In genomic region chr10:128049226-128050010, GRCh38 we compare ENCODE assay signal across 8 cellular contexts.
A peak's percentile ranks its signal among the peaks of the same experiment; 100 is the strongest.
DNase-seq lines count a peak whose midpoint lies in the region; ATAC-seq, FAIRE-seq and TF ChIP-seq lines count a peak whose summit lies in the region.

No MANE protein-coding gene starts in this region.

- H3K36me3 Mint-ChIP-seq in CD4-positive, alpha-beta memory T cell = peaks cover 21 to 48% of the 10 kb centered on the region in 2 donors
- H3K36me3 Mint-ChIP-seq in naive thymus-derived CD8-positive, alpha-beta T cell = peaks cover 0 to 43% (median 3%) of the 10 kb centered on the region in 3 donors

- H3K9me3 Mint-ChIP-seq in CD4-positive, alpha-beta memory T cell = no peaks in the 10 kb centered on the region
- H3K9me3 Mint-ChIP-seq in naive thymus-derived CD8-positive, alpha-beta T cell = no peaks in the 10 kb centered on the region

- SMC1A ChIA-PET in GM12878 (lab: Charles Lee; ENCODE audit: uncharacterized antibody, unreplicated experiment) = interaction anchor here (1.0 to 8.7 kb wide), 5 partner anchors 14 to 45 kb away, joined by 3 to 116 read pairs (median 5); no protein-coding TSS in a partner anchor

- no peak overlapping the region for H2AFZ ChIP-seq in GM12878 (ENCODE audit: control insufficient read depth, low read depth, low read length)

- ATAC-seq in GM12878 (no peak), GM21515 (IDR thresholded peaks at IDR 0.05; ENCODE audit: unreplicated experiment) (no peak), GM21447 (IDR thresholded peaks at IDR 0.05; ENCODE audit: unreplicated experiment) (no peak)
- no peak for ATAC-seq in naive thymus-derived CD8-positive, alpha-beta T cell

- H3K27me3 ChIP-seq in CD4-positive, alpha-beta memory T cell (ENCODE audit: insufficient read depth, low read length) = no peaks in the 10 kb centered on the region
- H3K27me3 ChIP-seq in GM12878 (replicated peaks in 1 of 2; ENCODE audit: control insufficient read depth in 2 of 2, insufficient read depth in 2 of 2, low read length in 1 of 2) = no peaks in the 10 kb centered on the region

- no peak for FAIRE-seq in GM12878 (lab: Jason Lieb, UNC)

- intact Hi-C loops in CD4-positive, alpha-beta memory T cell (cut with micrococcal nuclease) = no loop called here
- intact Hi-C loops in GM12878 (cut with micrococcal nuclease; ENCODE audit: unreplicated experiment) = no loop called here

- peaks cover 7% of the 10 kb centered on the region for H3K79me2 ChIP-seq in GM12878 (ENCODE audit: control insufficient read depth, insufficient read depth, low read length)

- RAD21 ChIA-PET in GM12878 (lab: Charles Lee; ENCODE audit: unreplicated experiment) = interaction anchor here (2.2 to 3.8 kb wide), 3 partner anchors 13 to 20 kb away, joined by 11 to 82 read pairs (median 16); no protein-coding TSS in a partner anchor

- no peak for TF ChIP-seq RAD21 in GM12878 (IDR thresholded peaks at IDR 0.05; ENCODE audit: insufficient read depth, low read depth, low read length)

- peaks cover 48% of the 10 kb centered on the region for H3K4me1 ChIP-seq in CD4-positive, alpha-beta memory T cell (ENCODE audit: insufficient read depth, low read length)
- peaks cover 30% of the 10 kb centered on the region for H3K4me1 ChIP-seq in GM12878 (ENCODE audit: control insufficient read depth, insufficient read depth, low read length)

- in situ Hi-C loops in GM12878 (cut with MboI) = no loop called here

- BruUV-seq in GM12878 (replicated peaks; lab: Mats Ljungman, UMichigan) = no TSS peak

- H3K9me3 ChIP-seq in CD4-positive, alpha-beta memory T cell (ENCODE audit: control insufficient read depth in 1 of 2, low read length in 2 of 2) = no peaks in the 10 kb centered on the region
- no peaks in the 10 kb centered on the region for H3K9me3 ChIP-seq in GM12878 (replicated peaks; ENCODE audit: control insufficient read depth, insufficient read depth, low read length)

- H3K4me2 ChIP-seq in GM12878 (ENCODE audit: control insufficient read depth, insufficient read depth) = peak overlapping the region; percentile 73

- H3K27ac ChIP-seq in CD4-positive, alpha-beta memory T cell (ENCODE audit: low read depth, low read length) = peak overlapping the region; percentile 83
- no peak overlapping the region for H3K27ac ChIP-seq in GM12878 (ENCODE audit: control insufficient read depth, insufficient read depth)

- H3K4me3 Mint-ChIP-seq in CD4-positive, alpha-beta memory T cell = peak overlapping the region; percentile 86 to 99 (median 92)
- H3K4me3 Mint-ChIP-seq in naive thymus-derived CD8-positive, alpha-beta T cell = peak overlapping the region; percentile 82 to 99 (median 92)

- no peaks in the 10 kb centered on the region for H3K27me3 Mint-ChIP-seq in CD4-positive, alpha-beta memory T cell
- no peaks in the 10 kb centered on the region for H3K27me3 Mint-ChIP-seq in naive thymus-derived CD8-positive, alpha-beta T cell

- POLR2A ChIA-PET in CD4-positive, alpha-beta memory T cell (lab: Charles Lee; ENCODE audit: partially characterized antibody) = interaction anchor here (2.5 to 4.7 kb wide), 5 partner anchors 8 to 138 kb away, joined by 20 to 169 read pairs (median 25); no protein-coding TSS in a partner anchor
- POLR2A ChIA-PET in GM12878 (lab: Charles Lee) = interaction anchor here (1.1 to 6.4 kb wide), 4 partner anchors 12 to 79 kb away, joined by 3 to 117 read pairs (median 3); partner anchors contain the start of gene MKI67
- POLR2A ChIA-PET in naive thymus-derived CD8-positive, alpha-beta T cell (lab: Charles Lee) = interaction anchor here (1.3 to 4.5 kb wide), 3 partner anchors 10 to 14 kb away, joined by 7 to 78 read pairs (median 24); no protein-coding TSS in a partner anchor

- no peak for TF ChIP-seq EP300 in GM12878 (IDR thresholded peaks at IDR 0.05; ENCODE audit: borderline replicate concordance in 1 of 2, control insufficient read depth in 1 of 2, low read depth in 2 of 2, low read length in 2 of 2)

- no peak for TF ChIP-seq CTCF in GM12878 (IDR thresholded peaks at IDR 0.05 in 2 of 3, conservative IDR thresholded peaks at IDR 0.05 in 1 of 3; ENCODE audit: control insufficient read depth in 2 of 3, extremely low read depth in 1 of 3, insufficient read depth in 1 of 3, low read depth in 3 of 3, low read length in 3 of 3)
- no peak for TF ChIP-seq CTCF in GM10266 (IDR thresholded peaks at IDR 0.05; ENCODE audit: control insufficient read depth, insufficient read depth, low read depth, missing control alignments)

- 94% methylated on average over 21 of the region's 21 CpGs for WGBS in GM12878 (ENCODE audit: insufficient coverage, insufficient replicate concordance, low lambda C conversion rate, missing lambda C conversion rate)

- peaks cover 30 to 81% (median 56%) of the 10 kb centered on the region in 4 donors for H3K4me1 Mint-ChIP-seq in CD4-positive, alpha-beta memory T cell
- H3K4me1 Mint-ChIP-seq in naive thymus-derived CD8-positive, alpha-beta T cell = peaks cover 20 to 80% (median 61%) of the 10 kb centered on the region in 4 donors

- peak overlapping the region; percentile 63 to 77 for H3K4me3 ChIP-seq in CD4-positive, alpha-beta memory T cell (ENCODE audit: low read length in 2 of 2)
- peak overlapping the region; percentile 70; the same call in 1 of the 2 replicates for H3K4me3 ChIP-seq in GM12878

- no peaks in the 10 kb centered on the region for H4K20me1 ChIP-seq in GM12878 (ENCODE audit: control insufficient read depth, insufficient read depth)

- CTCF ChIA-PET in CD4-positive, alpha-beta memory T cell (lab: Charles Lee; ENCODE audit: partially characterized antibody) = interaction anchor here (5.0 to 8.3 kb wide), 3 partner anchors 13 to 21 kb away, joined by 45 to 123 read pairs (median 93); no protein-coding TSS in a partner anchor
- CTCF ChIA-PET in GM12878 (lab: Yijun Ruan, JAX) = interaction anchor here (1.3 to 5.9 kb wide), 6 partner anchors 10 to 100 kb away, joined by 5 to 52 read pairs (median 17); no protein-coding TSS in a partner anchor

- H3K9ac ChIP-seq in GM12878 (ENCODE audit: control insufficient read depth, insufficient read depth, low read length) = no peak overlapping the region

- no peak for DNase-seq in CD4-positive, alpha-beta memory T cell
- DNase-seq in NOMO-1 treated with dmso at 0.1 percent for 144 hours (lab: John Stamatoyannopoulos, UW; ENCODE audit: unreplicated experiment) = peak; percentile 19
- no peak for DNase-seq in GM12878 (ENCODE audit: low read depth, low spot score)
- DNase-seq in naive thymus-derived CD8-positive, alpha-beta T cell = no peak
- DNase-seq in NCI-H1417 treated with DMSO at 0.1 percent for 48 hours (lab: John Stamatoyannopoulos, UW) = no peak
- no peak for DNase-seq in GM10266 (ENCODE audit: extremely low spot score)

- TF ChIP-seq POLR2A in GM12878 (IDR thresholded peaks at IDR 0.05; ENCODE audit: low read depth, low read length) = no peak

- peaks cover 13% of the 10 kb centered on the region for H3K36me3 ChIP-seq in CD4-positive, alpha-beta memory T cell (ENCODE audit: insufficient read depth, low read length)
- peaks cover 2 to 3% of the 10 kb centered on the region in 2 experiments; a peak in 2 of 4 replicates for H3K36me3 ChIP-seq in GM12878 (ENCODE audit: control insufficient read depth in 2 of 2, insufficient read depth in 2 of 2, low read length in 1 of 2)

- peak overlapping the region; percentile 15 to 99 (median 90) for H3K27ac Mint-ChIP-seq in CD4-positive, alpha-beta memory T cell
- peak overlapping the region in 7 of 10 donors; percentile 31 to 99 (median 91) for H3K27ac Mint-ChIP-seq in naive thymus-derived CD8-positive, alpha-beta T cell

TF ChIP-seq in GM12878, 131 proteins besides CTCF, POLR2A, EP300 and RAD21:
- TF ChIP-seq KDM1A (IDR thresholded peaks at IDR 0.05; ENCODE audit: borderline replicate concordance) = no peak
- TF ChIP-seq MLLT1 (IDR thresholded peaks at IDR 0.05) = peak; percentile 73; the same call in 1 of the 2 replicates
